ENCODE assay signal across 11 cellular contexts in genomic region chr1:93619507-93620168, GRCh38.
DNase-seq lines count a peak whose midpoint lies in the region; ATAC-seq and TF ChIP-seq lines count a peak whose summit lies in the region.
"Had no signal": no experiment of that assay in that cellular context is flagged by ENCODE, and none has a peak within 500 bp of the region (broad histone marks: within the 10 kb centered on the region; RNA-seq: fewer than 3 reads in every experiment).

No MANE protein-coding gene starts in this region.

- no peaks in the 10 kb centered on the region for H3K9me3 Mint-ChIP-seq in stimulated activated effector memory CD8-positive, alpha-beta T cell treated with anti-CD3 and anti-CD28 coated beads, Interleukin-12 subunit alpha, Interleukin-12 subunit beta, amount 100 ng/mL, for 72 hours
- H3K9me3 Mint-ChIP-seq: naive B cell had no signal

- H3K27me3 ChIP-seq in SK-N-SH (ENCODE audit: insufficient read depth) (no peaks in the 10 kb centered on the region), osteoblast (ENCODE audit: insufficient read depth, low read length) (no peaks in the 10 kb centered on the region)

- peak; percentile 49 for TF ChIP-seq RAD21 in SK-N-SH (IDR thresholded peaks at IDR 0.05; ENCODE audit: low read length)

- no peaks in the 10 kb centered on the region for H3K9me2 ChIP-seq in SK-N-SH

- H3K4me2 ChIP-seq in SK-N-SH (0 out of 2 replicates have a peak overlapping the region, but pooled peaks have one; percentile 9), osteoblast (ENCODE audit: insufficient read depth, low read length) (no peak overlapping the region)

- ATAC-seq in SK-N-SH treated with all-trans-retinoic acid at 6 μM for 48 hours (no peak), HG03342 (IDR thresholded peaks at IDR 0.05; ENCODE audit: unreplicated experiment) (no peak)
- no peak for ATAC-seq in stimulated activated effector memory CD8-positive, alpha-beta T cell treated with anti-CD3 and anti-CD28 coated beads, Interleukin-12 subunit alpha, Interleukin-12 subunit beta, amount 100 ng/mL, for 72 hours

- H4K20me1 ChIP-seq in SK-N-SH (ENCODE audit: insufficient read depth) (peaks cover 16% of the 10 kb centered on the region; the same call in 1 of the 2 replicates), osteoblast (ENCODE audit: insufficient read depth, low read length) (peaks cover 3% of the 10 kb centered on the region)

- H3K4me3 Mint-ChIP-seq in stimulated activated effector memory CD8-positive, alpha-beta T cell treated with anti-CD3 and anti-CD28 coated beads, Interleukin-12 subunit alpha, Interleukin-12 subunit beta, amount 100 ng/mL, for 72 hours = no peak overlapping the region

- no peak overlapping the region for H3K9ac ChIP-seq in SK-N-SH

- H2AFZ ChIP-seq in SK-N-SH (ENCODE audit: low read depth) = no peak overlapping the region
- no peak overlapping the region for H2AFZ ChIP-seq in osteoblast (ENCODE audit: low read length)

- H3K79me2 ChIP-seq in SK-N-SH (ENCODE audit: insufficient read depth) = peaks cover 97% of the 10 kb centered on the region
- peaks cover 86% of the 10 kb centered on the region for H3K79me2 ChIP-seq in osteoblast (ENCODE audit: insufficient read depth, low read length)

- CTCF ChIA-PET in SK-N-SH (lab: Yijun Ruan, JAX) = interaction anchor here (0.6 to 28.6 kb wide), 16 partner anchors 11 to 315 kb away, joined by 3 to 591 read pairs (median 4); partner anchors contain the start of gene FNBP1L

- H3K27ac ChIP-seq in SK-N-SH (ENCODE audit: low read depth in 2 of 2, low read length in 1 of 2) = peak overlapping the region; percentile 82 to 98
- H3K27ac ChIP-seq in osteoblast (ENCODE audit: low read depth, low read length) = no peak overlapping the region

- POLR2A ChIA-PET in SK-N-SH (lab: Yijun Ruan, JAX) = interaction anchor here (1.1 to 1.9 kb wide), 2 partner anchors 11 to 43 kb away, joined by 3 to 5 read pairs; no protein-coding TSS in a partner anchor

- WGBS in SK-N-SH (ENCODE audit: low lambda C conversion rate) = 83% methylated on average over 11 of the region's 11 CpGs

- TF ChIP-seq CTCF in SK-N-SH (IDR thresholded peaks at IDR 0.05) (peak; percentile 25; the same call in 1 of the 2 replicates), osteoblast (IDR thresholded peaks at IDR 0.05; ENCODE audit: extremely low read depth, low read depth, low read length) (peak; percentile 10)

- no peaks in the 10 kb centered on the region for H3K36me3 ChIP-seq in SK-N-SH (replicated peaks in 1 of 2; ENCODE audit: control insufficient read depth in 1 of 2, insufficient read depth in 2 of 2, low read length in 1 of 2)
- H3K36me3 ChIP-seq in osteoblast (ENCODE audit: insufficient read depth, low read length) = no peaks in the 10 kb centered on the region

- H3K27ac Mint-ChIP-seq in stimulated activated effector memory CD8-positive, alpha-beta T cell treated with anti-CD3 and anti-CD28 coated beads, Interleukin-12 subunit alpha, Interleukin-12 subunit beta, amount 100 ng/mL, for 72 hours = no peak overlapping the region

- peaks cover 80 to 88% of the 10 kb centered on the region in 2 experiments for H3K4me1 ChIP-seq in SK-N-SH (ENCODE audit: control insufficient read depth in 1 of 2, insufficient read depth in 2 of 2, low read depth in 1 of 2, low read length in 1 of 2)
- H3K4me1 ChIP-seq in osteoblast (ENCODE audit: insufficient read depth, low read length) = peaks cover 50% of the 10 kb centered on the region

- H3K4me1 Mint-ChIP-seq in stimulated activated effector memory CD8-positive, alpha-beta T cell treated with anti-CD3 and anti-CD28 coated beads, Interleukin-12 subunit alpha, Interleukin-12 subunit beta, amount 100 ng/mL, for 72 hours = peaks cover 28% of the 10 kb centered on the region

- H3K4me3 ChIP-seq in SK-N-SH (ENCODE audit: low read depth in 2 of 2, low read length in 1 of 2) (no peak overlapping the region), osteoblast (ENCODE audit: insufficient read depth, low read length) (no peak overlapping the region)

- H3F3A ChIP-seq in SK-N-SH (replicated peaks; ENCODE audit: insufficient read depth) = peaks cover 81% of the 10 kb centered on the region

- no peaks in the 10 kb centered on the region for H3K9me3 ChIP-seq in SK-N-SH
- no peaks in the 10 kb centered on the region for H3K9me3 ChIP-seq in osteoblast (ENCODE audit: low read depth, low read length)

- no peak for DNase-seq in SK-N-SH
- DNase-seq in NCI-H1092 (lab: John Stamatoyannopoulos, UW) = peak; percentile 9
- peak; percentile 41 for DNase-seq in SW480 (ENCODE audit: low spot score)
- DNase-seq in osteoblast (ENCODE audit: insufficient read length, low spot score, missing footprints) = no peak
- DNase-seq in activated CD8-positive, alpha-beta memory T cell treated with anti-CD3 and anti-CD28 coated beads, Interleukin-2, amount 50 U/mL, for 48 hours = no peak
- DNase-seq in stimulated activated effector memory CD8-positive, alpha-beta T cell treated with anti-CD3 and anti-CD28 coated beads, Interleukin-12 subunit alpha, Interleukin-12 subunit beta, amount 100 ng/mL, for 72 hours (ENCODE audit: low spot score in 2 of 2) = no peak
- DNase-seq: C1 segment of cervical spinal cord, KG1, naive B cell had no signal

- peaks cover 6% of the 10 kb centered on the region for H3K36me3 Mint-ChIP-seq in stimulated activated effector memory CD8-positive, alpha-beta T cell treated with anti-CD3 and anti-CD28 coated beads, Interleukin-12 subunit alpha, Interleukin-12 subunit beta, amount 100 ng/mL, for 72 hours
- H3K36me3 Mint-ChIP-seq: naive B cell had no signal

- TF ChIP-seq EP300 in SK-N-SH (IDR thresholded peaks at IDR 0.05; ENCODE audit: borderline replicate concordance in 1 of 2, low read depth in 1 of 2, low read length in 1 of 2) = no peak

TF ChIP-seq in SK-N-SH, 30 proteins besides CTCF, POLR2A, EP300 and RAD21 (continues in another document):
- TF ChIP-seq SIN3A (IDR thresholded peaks at IDR 0.05; ENCODE audit: borderline replicate concordance, low read depth, low read length) (no peak), YY1 (IDR thresholded peaks at IDR 0.05; ENCODE audit: low read depth) (no peak), SMC3 (IDR thresholded peaks at IDR 0.05; ENCODE audit: low read depth, low read length) (peak; percentile 24; the same call in 1 of the 2 replicates), ELF1 (IDR thresholded peaks at IDR 0.05) (no peak)
- TF ChIP-seq, protein P1, sequence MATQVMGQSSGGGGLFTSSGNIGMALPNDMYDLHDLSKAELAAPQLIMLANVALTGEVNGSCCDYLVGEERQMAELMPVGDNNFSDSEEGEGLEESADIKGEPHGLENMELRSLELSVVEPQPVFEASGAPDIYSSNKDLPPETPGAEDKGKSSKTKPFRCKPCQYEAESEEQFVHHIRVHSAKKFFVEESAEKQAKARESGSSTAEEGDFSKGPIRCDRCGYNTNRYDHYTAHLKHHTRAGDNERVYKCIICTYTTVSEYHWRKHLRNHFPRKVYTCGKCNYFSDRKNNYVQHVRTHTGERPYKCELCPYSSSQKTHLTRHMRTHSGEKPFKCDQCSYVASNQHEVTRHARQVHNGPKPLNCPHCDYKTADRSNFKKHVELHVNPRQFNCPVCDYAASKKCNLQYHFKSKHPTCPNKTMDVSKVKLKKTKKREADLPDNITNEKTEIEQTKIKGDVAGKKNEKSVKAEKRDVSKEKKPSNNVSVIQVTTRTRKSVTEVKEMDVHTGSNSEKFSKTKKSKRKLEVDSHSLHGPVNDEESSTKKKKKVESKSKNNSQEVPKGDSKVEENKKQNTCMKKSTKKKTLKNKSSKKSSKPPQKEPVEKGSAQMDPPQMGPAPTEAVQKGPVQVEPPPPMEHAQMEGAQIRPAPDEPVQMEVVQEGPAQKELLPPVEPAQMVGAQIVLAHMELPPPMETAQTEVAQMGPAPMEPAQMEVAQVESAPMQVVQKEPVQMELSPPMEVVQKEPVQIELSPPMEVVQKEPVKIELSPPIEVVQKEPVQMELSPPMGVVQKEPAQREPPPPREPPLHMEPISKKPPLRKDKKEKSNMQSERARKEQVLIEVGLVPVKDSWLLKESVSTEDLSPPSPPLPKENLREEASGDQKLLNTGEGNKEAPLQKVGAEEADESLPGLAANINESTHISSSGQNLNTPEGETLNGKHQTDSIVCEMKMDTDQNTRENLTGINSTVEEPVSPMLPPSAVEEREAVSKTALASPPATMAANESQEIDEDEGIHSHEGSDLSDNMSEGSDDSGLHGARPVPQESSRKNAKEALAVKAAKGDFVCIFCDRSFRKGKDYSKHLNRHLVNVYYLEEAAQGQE (IDR thresholded peaks at IDR 0.05; ENCODE audit: low read depth, low read length) = no peak

TF ChIP-seq in SK-N-SH treated with all-trans-retinoic acid at 6 μM for 48 hours, 23 proteins besides CTCF, POLR2A, EP300 and RAD21 (continues in another document):
- TF ChIP-seq SNAI2 (CRISPR knock-in tag; IDR thresholded peaks at IDR 0.05) (no peak), ZNF565 (CRISPR knock-in tag; conservative IDR thresholded peaks at IDR 0.05; ENCODE audit: low read depth) (no peak), CREB5 (CRISPR knock-in tag; IDR thresholded peaks at IDR 0.05; ENCODE audit: low read depth) (no peak), BACH2 (CRISPR knock-in tag; IDR thresholded peaks at IDR 0.05; ENCODE audit: borderline replicate concordance) (no peak), OSR1 (CRISPR knock-in tag; IDR thresholded peaks at IDR 0.05) (no peak), GLIS3 (CRISPR knock-in tag; IDR thresholded peaks at IDR 0.05) (no peak), TOX (CRISPR knock-in tag; IDR thresholded peaks at IDR 0.05; ENCODE audit: borderline replicate concordance) (no peak), ZFP30 (CRISPR knock-in tag; IDR thresholded peaks at IDR 0.05) (no peak), ZNF70 (CRISPR knock-in tag; IDR thresholded peaks at IDR 0.05) (no peak), ZFP3 (CRISPR knock-in tag; IDR thresholded peaks at IDR 0.05) (no peak), ESRRG (CRISPR knock-in tag; IDR thresholded peaks at IDR 0.05) (no peak)

Comparison
In these comparisons a context has a peak if more than half of its experiments do, and no peak if none do; other contexts are left out.
1. DNase-seq: peak in NCI-H1092 (single experiment) and SW480 (single experiment); none in SK-N-SH (single experiment), osteoblast (single experiment), activated CD8-positive, alpha-beta memory T cell treated with anti-CD3 and anti-CD28 coated beads, Interleukin-2, amount 50 U/mL, for 48 hours (single experiment) and stimulated activated effector memory CD8-positive, alpha-beta T cell treated with anti-CD3 and anti-CD28 coated beads, Interleukin-12 subunit alpha, Interleukin-12 subunit beta, amount 100 ng/mL, for 72 hours (0 of 2).